22 cellular contexts compared by ENCODE assay signal in the genomic region with DNA sequence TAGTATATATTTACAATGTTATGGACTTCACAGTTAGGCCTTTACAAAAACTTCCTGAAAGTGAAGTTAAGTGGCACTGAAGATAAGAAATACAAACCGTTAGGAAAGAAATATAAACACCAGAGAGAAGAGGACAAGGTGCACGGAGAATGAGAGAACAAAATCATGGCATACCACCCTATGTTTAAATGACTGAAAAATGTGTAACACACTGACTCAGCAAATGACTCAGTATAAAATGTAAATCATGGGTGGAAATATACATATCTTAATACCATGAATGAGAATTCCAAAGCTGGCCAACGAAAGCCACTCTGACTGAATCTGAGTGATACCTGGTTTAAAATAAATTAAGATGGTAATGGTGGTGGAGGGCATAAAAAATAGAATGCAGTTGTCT.
A peak's percentile ranks its signal among the peaks of the same experiment; 100 is the strongest.
DNase-seq lines count a peak whose midpoint lies in the region; FAIRE-seq and TF ChIP-seq lines count a peak whose summit lies in the region.
"Had no signal": no experiment of that assay in that cellular context is flagged by ENCODE, and none has a peak within 500 bp of the region (broad histone marks: within the 10 kb centered on the region; RNA-seq: fewer than 3 reads in every experiment).

No MANE protein-coding gene starts in this region.

- no peaks in the 10 kb centered on the region for H3K79me2 ChIP-seq in keratinocyte (ENCODE audit: control insufficient read depth, insufficient read depth, low read length)

- H3K4me2 ChIP-seq in keratinocyte (ENCODE audit: control insufficient read depth, extremely low read depth, insufficient read depth, low read depth, low read length) = peak overlapping the region; percentile 49

- dilution Hi-C loops in keratinocyte (cut with MboI; ENCODE audit: extremely low pct_ligation_motif_present, low sequenced_read_pairs) = no loop called here

- no peaks in the 10 kb centered on the region for H3K36me3 Mint-ChIP-seq in activated naive CD8-positive, alpha-beta T cell treated with anti-CD3 and anti-CD28 coated beads for 36 hours

- H3K36me3 ChIP-seq in keratinocyte (ENCODE audit: control insufficient read depth in 2 of 2, extremely low read depth in 1 of 2, insufficient read depth in 2 of 2, low read length in 2 of 2) = no peaks in the 10 kb centered on the region
- H3K36me3 ChIP-seq: ovary had no signal

- H3K4me3 Mint-ChIP-seq in activated naive CD8-positive, alpha-beta T cell treated with anti-CD3 and anti-CD28 coated beads for 36 hours = no peak overlapping the region
- H3K4me3 Mint-ChIP-seq: activated CD8-positive, alpha-beta T cell treated with anti-CD3 and anti-CD28 coated beads for 36 hours; activated T-cell treated with anti-CD3 and anti-CD28 coated beads, Interleukin-2, amount 50 U/mL, for 4 hours; B cell; effector memory CD8-positive, alpha-beta T cell had no signal

- H2AFZ ChIP-seq in keratinocyte (ENCODE audit: control insufficient read depth, low read length) = no peak overlapping the region

- H3K27me3 Mint-ChIP-seq in activated naive CD8-positive, alpha-beta T cell treated with anti-CD3 and anti-CD28 coated beads for 36 hours = peaks cover 3% of the 10 kb centered on the region

- H3K9me1 ChIP-seq in keratinocyte (ENCODE audit: control insufficient read depth, extremely low read depth, insufficient read depth, low read length) = no peaks in the 10 kb centered on the region

- H3K9me3 Mint-ChIP-seq in activated naive CD8-positive, alpha-beta T cell treated with anti-CD3 and anti-CD28 coated beads for 36 hours = no peaks in the 10 kb centered on the region
- H3K9me3 Mint-ChIP-seq: activated CD8-positive, alpha-beta T cell treated with anti-CD3 and anti-CD28 coated beads for 36 hours; activated T-cell treated with anti-CD3 and anti-CD28 coated beads, Interleukin-2, amount 50 U/mL, for 4 hours; effector memory CD8-positive, alpha-beta T cell had no signal

- H3K27ac ChIP-seq in keratinocyte (ENCODE audit: control insufficient read depth, insufficient read depth, low read length) = peak overlapping the region; percentile 34
- H3K27ac ChIP-seq: ovary, testis had no signal

- no peak overlapping the region for H3K27ac Mint-ChIP-seq in activated naive CD8-positive, alpha-beta T cell treated with anti-CD3 and anti-CD28 coated beads for 36 hours
- H3K27ac Mint-ChIP-seq: activated CD8-positive, alpha-beta T cell treated with anti-CD3 and anti-CD28 coated beads for 36 hours; B cell; effector memory CD8-positive, alpha-beta T cell had no signal

- H3K4me3 ChIP-seq in cardiac fibroblast (replicated peaks in 1 of 2; ENCODE audit: low read depth in 2 of 2, low read length in 2 of 2) (no peak overlapping the region), keratinocyte (ENCODE audit: control insufficient read depth in 2 of 3, extremely low read depth in 1 of 3, insufficient read depth in 2 of 3, low read depth in 1 of 3, low read length in 3 of 3) (no peak overlapping the region)
- H3K4me3 ChIP-seq: ovary, testis had no signal

- DNase-seq in EH (ENCODE audit: low read depth) (peak; percentile 75), RPMI7951 (ENCODE audit: low read depth) (peak; percentile 34), cardiac fibroblast (ENCODE audit: low read depth in 2 of 2) (peak; percentile 21 to 74), keratinocyte (ENCODE audit: low read depth, low spot score) (no peak), DMS 273 (lab: John Stamatoyannopoulos, UW; ENCODE audit: unreplicated experiment) (no peak), dermis blood vessel endothelial cell (no peak), NCI-H2171 (lab: John Stamatoyannopoulos, UW) (no peak)
- no peak for DNase-seq in activated naive CD8-positive, alpha-beta T cell treated with anti-CD3 and anti-CD28 coated beads for 36 hours
- DNase-seq: activated CD8-positive, alpha-beta T cell treated with anti-CD3 and anti-CD28 coated beads for 36 hours; activated naive CD4-positive, alpha-beta T cell treated with anti-CD3 and anti-CD28 coated beads, Interleukin-2, amount 50 U/mL, for 16 hours; activated T-cell treated with anti-CD3 and anti-CD28 coated beads, Interleukin-2, amount 50 U/mL, for 4 hours; caudate nucleus; effector memory CD8-positive, alpha-beta T cell; NCI-H1092; NCI-H774; ovary; stimulated activated CD4-positive, alpha-beta T cell treated with anti-CD3 and anti-CD28 coated beads, Interleukin-4, amount 100 ng/mL, for 4 hours; stimulated activated CD8-positive, alpha-beta memory T cell treated with anti-CD3 and anti-CD28 coated beads, Interleukin-4, amount 100 ng/mL, for 48 hours; testis had no signal

- no peaks in the 10 kb centered on the region for H3K4me1 Mint-ChIP-seq in activated naive CD8-positive, alpha-beta T cell treated with anti-CD3 and anti-CD28 coated beads for 36 hours
- H3K4me1 Mint-ChIP-seq: B cell had no signal

- H3K9ac ChIP-seq in keratinocyte (ENCODE audit: control insufficient read depth, extremely low read depth, insufficient read depth, low read length) = no peak overlapping the region

- no peaks in the 10 kb centered on the region for H4K20me1 ChIP-seq in keratinocyte (ENCODE audit: control insufficient read depth, extremely low read depth, insufficient read depth, low read length)

- FAIRE-seq in keratinocyte (lab: Jason Lieb, UNC) = no peak
- FAIRE-seq: G401.6, GM12892 had no signal

- no peak for TF ChIP-seq CTCF in cardiac fibroblast (IDR thresholded peaks at IDR 0.05; ENCODE audit: low read depth, low read length)
- no peak for TF ChIP-seq CTCF in keratinocyte (optimal IDR thresholded peaks at IDR 0.05 in 1 of 3, IDR thresholded peaks at IDR 0.05 in 1 of 3, conservative IDR thresholded peaks at IDR 0.05 in 1 of 3; ENCODE audit: extremely low read depth in 1 of 3, insufficient read depth in 2 of 3, low read length in 3 of 3)

- H3K4me1 ChIP-seq in keratinocyte (ENCODE audit: control insufficient read depth, extremely low read depth, insufficient read depth, low read length) = peaks cover 11% of the 10 kb centered on the region
- H3K4me1 ChIP-seq: testis had no signal

- no peaks in the 10 kb centered on the region for H3K27me3 ChIP-seq in keratinocyte (ENCODE audit: control insufficient read depth, extremely low read depth, insufficient read depth, low read length)
- H3K27me3 ChIP-seq: ovary, testis had no signal

- no peaks in the 10 kb centered on the region for H3K9me3 ChIP-seq in keratinocyte (ENCODE audit: control insufficient read depth, low read depth, low read length)
- H3K9me3 ChIP-seq: ovary, testis had no signal

Comparison
In these comparisons a context has a peak if more than half of its experiments do, and no peak if none do; other contexts are left out.
1. DNase-seq: peak in EH (single experiment), RPMI7951 (single experiment) and cardiac fibroblast (2 of 2); none in keratinocyte (single experiment), DMS 273 (single experiment), dermis blood vessel endothelial cell (single experiment), NCI-H2171 (single experiment) and activated naive CD8-positive, alpha-beta T cell treated with anti-CD3 and anti-CD28 coated beads for 36 hours (single experiment).